In the genomic region with DNA sequence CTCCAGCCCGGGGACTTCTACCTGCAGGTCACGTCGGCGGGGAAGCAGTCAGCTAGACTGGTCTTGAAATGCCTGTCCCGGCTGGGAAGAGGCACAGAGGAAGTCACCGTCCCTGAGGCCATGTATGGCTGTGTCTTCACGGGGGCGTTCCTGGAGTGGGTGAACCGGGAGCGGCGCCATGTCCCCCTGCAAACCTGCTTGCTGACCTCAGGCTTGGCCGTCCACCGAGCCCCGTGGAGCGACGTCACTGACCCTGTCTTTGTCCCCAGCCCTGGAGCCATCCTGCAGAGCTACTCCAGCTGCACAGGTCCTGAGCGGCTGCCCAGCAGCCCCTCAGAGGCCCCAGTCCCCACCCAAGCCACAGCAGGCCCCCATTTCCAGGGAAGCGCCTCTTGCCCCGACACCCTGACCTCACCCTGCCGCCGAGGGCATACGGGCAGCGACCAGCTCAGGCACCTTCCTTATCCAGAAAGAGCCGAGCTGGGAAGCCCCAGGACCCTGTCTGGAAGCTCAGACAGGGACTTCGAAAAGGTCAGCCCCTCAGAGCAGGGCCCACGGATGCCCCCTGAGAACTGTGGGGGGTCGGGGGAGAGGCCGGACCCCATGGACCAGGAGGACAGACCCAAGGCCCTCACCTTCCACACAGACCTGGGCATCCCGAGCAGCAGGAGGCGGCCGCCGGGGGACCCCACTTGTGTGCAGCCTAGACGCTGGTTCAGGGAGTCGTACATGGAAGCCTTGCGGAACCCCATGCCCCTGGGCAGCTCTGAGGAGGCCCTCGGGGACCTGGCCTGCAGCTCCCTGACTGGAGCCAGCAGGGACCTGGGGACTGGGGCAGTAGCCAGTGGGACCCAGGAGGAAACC, we compare ENCODE assay signal across 1 cellular context.
TF ChIP-seq lines count a peak whose summit lies in the region.

No MANE protein-coding gene starts in this region.

TF ChIP-seq in K562, 482 proteins besides CTCF, POLR2A, EP300 and RAD21:
- no peak for TF ChIP-seq CHD2 (IDR thresholded peaks at IDR 0.05; ENCODE audit: low read depth, low read length)
